Comparison of ENCODE assay signal across 18 cellular contexts in the genomic region with DNA sequence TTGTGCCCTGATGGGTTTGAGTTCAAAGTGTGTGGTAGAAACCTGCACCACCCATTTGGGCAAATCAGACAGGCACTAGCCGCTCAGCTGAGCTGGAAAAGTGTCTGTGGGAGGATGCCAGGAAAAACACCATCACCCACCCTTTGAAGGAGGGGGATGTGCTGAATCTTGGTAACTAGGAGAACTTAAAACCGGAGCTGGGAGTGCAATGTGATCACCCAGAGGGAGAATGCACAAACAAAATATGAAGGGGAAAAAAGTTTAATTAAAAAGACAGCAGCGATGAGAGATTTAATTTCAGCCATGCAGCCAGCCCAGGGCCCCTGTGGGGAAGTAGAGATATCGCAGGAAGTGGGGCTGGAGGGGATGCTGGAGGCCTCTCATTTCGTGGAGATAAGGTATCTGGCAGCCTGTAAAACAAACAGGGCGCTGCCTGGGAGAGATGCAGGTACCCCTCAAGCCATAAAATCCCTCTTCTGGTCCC.
DNase-seq lines count a peak whose midpoint lies in the region; ATAC-seq and TF ChIP-seq lines count a peak whose summit lies in the region.
"Had no signal": no experiment of that assay in that cellular context is flagged by ENCODE, and none has a peak within 500 bp of the region (broad histone marks: within the 10 kb centered on the region; RNA-seq: fewer than 3 reads in every experiment).

No MANE protein-coding gene starts in this region.

- H3K36me3 ChIP-seq in SJCRH30: no peaks in the 10 kb centered on the region
- H3K36me3 ChIP-seq in subcutaneous abdominal adipose tissue (ENCODE audit: control insufficient read depth in 5 of 5, insufficient read depth in 5 of 5, low read length in 5 of 5): no peaks in the 10 kb centered on the region
- H3K36me3 ChIP-seq: vagina had no signal

- peak overlapping the region; percentile 83 for H3K4me3 Mint-ChIP-seq in glutamatergic neuron (ENCODE audit: unreplicated experiment)

- no peak for DNase-seq in Right ventricle myocardium superior
- DNase-seq in Right ventricle myocardium inferior (ENCODE audit: missing footprints): no peak
- DNase-seq in SJCRH30: peak in 1 of 2 experiments; percentile 62
- DNase-seq in glutamatergic neuron: no peak
- no peak for DNase-seq in activated CD8-positive, alpha-beta memory T cell treated with anti-CD3 and anti-CD28 coated beads for 24 hours
- no peak for DNase-seq in substantia nigra (lab: John Stamatoyannopoulos, UW)
- no peak for DNase-seq in T-helper 9 cell
- DNase-seq: ACHN; activated naive CD4-positive, alpha-beta T cell treated with anti-CD3 and anti-CD28 coated beads, Interleukin-2, amount 50 U/mL, for 16 hours; DMS153; hippocampal formation; Karpas-422; NCI-H2081 treated with DMSO at 0.1 percent for 48 hours; PC-3; posterior cingulate gyrus had no signal

- H3K27ac Mint-ChIP-seq in glutamatergic neuron (ENCODE audit: unreplicated experiment): peak overlapping the region; percentile 81

- ATAC-seq in Right ventricle myocardium superior (ENCODE audit: poor library complexity) (peak; percentile 19), Right ventricle myocardium inferior (no peak)
- ATAC-seq: PC-3 had no signal

- no peaks in the 10 kb centered on the region for H3K9me3 ChIP-seq in SJCRH30 (replicated peaks)
- H3K9me3 ChIP-seq in subcutaneous abdominal adipose tissue (ENCODE audit: control insufficient read depth in 5 of 5, low read length in 5 of 5): no peaks in the 10 kb centered on the region
- H3K9me3 ChIP-seq: vagina had no signal

- intact Hi-C loops in Right ventricle myocardium superior (cut with DNase I): no loop called here
- intact Hi-C loops in Right ventricle myocardium inferior (cut with DNase I): no loop called here

- H3K4me1 ChIP-seq in SJCRH30 (peaks cover 54% of the 10 kb centered on the region), subcutaneous abdominal adipose tissue (ENCODE audit: control insufficient read depth in 5 of 5, insufficient read depth in 5 of 5, low read length in 5 of 5) (peaks cover 0 to 34% (median 28%) of the 10 kb centered on the region in 5 donors)

- H3K27me3 Mint-ChIP-seq in glutamatergic neuron (ENCODE audit: unreplicated experiment): peaks cover 10% of the 10 kb centered on the region

- H3K27me3 ChIP-seq in SJCRH30: no peaks in the 10 kb centered on the region
- no peaks in the 10 kb centered on the region for H3K27me3 ChIP-seq in subcutaneous abdominal adipose tissue (ENCODE audit: control insufficient read depth in 5 of 5, insufficient read depth in 4 of 5, low read length in 5 of 5)
- H3K27me3 ChIP-seq: vagina had no signal

- H3K36me3 Mint-ChIP-seq in glutamatergic neuron (ENCODE audit: unreplicated experiment): no peaks in the 10 kb centered on the region

- H3K9ac ChIP-seq in subcutaneous abdominal adipose tissue (ENCODE audit: low read length in 5 of 5): peak overlapping the region in 2 of 5 donors; percentile 49 to 60

- H3K9me3 Mint-ChIP-seq in glutamatergic neuron (ENCODE audit: unreplicated experiment): peaks cover 8% of the 10 kb centered on the region

- H3K27ac ChIP-seq in SJCRH30 (peak overlapping the region; percentile 40), subcutaneous abdominal adipose tissue (ENCODE audit: low read depth, low read length) (peak overlapping the region; percentile 82), substantia nigra (ENCODE audit: low read depth, low read length, poor library complexity, severe bottlenecking) (no peak overlapping the region)
- H3K27ac ChIP-seq: vagina had no signal

- TF ChIP-seq CTCF in glutamatergic neuron (IDR thresholded peaks at IDR 0.05; ENCODE audit: partially characterized antibody, unreplicated experiment): no peak

- H3K4me3 ChIP-seq in SJCRH30 (peak overlapping the region; percentile 38), subcutaneous abdominal adipose tissue (ENCODE audit: low read depth in 1 of 5, low read length in 5 of 5) (no peak overlapping the region)
- H3K4me3 ChIP-seq: lung, vagina had no signal

- H3K4me1 Mint-ChIP-seq in glutamatergic neuron (ENCODE audit: low read depth, unreplicated experiment): peaks cover 34% of the 10 kb centered on the region
